8 cellular contexts compared by ENCODE assay signal in genomic region chr2:64522843-64523428, GRCh38. TPM values are rescaled to one million over a fixed set of nuclear protein-coding genes. Genes with fewer than 3 reads are reported as not detected.
A peak's percentile ranks its signal among the peaks of the same experiment; 100 is the strongest.
DNase-seq lines count a peak whose midpoint lies in the region; ATAC-seq and TF ChIP-seq lines count a peak whose summit lies in the region.

No MANE protein-coding gene starts in this region.

- 0 to 1% methylated on average over 16 of the region's 16 CpGs for WGBS in lung, 2 donors

- DNase-seq in AG08395 (ENCODE audit: low spot score): peak; percentile 52
- no peak for DNase-seq in H7
- DNase-seq in NCI-H524 (lab: John Stamatoyannopoulos, UW): peak; percentile 55 to 76
- peak; percentile 80 for DNase-seq in activated CD4-positive, alpha-beta T cell treated with anti-CD3 and anti-CD28 coated beads for 48 hours
- no peak for DNase-seq in coronary artery (ENCODE audit: low spot score)
- DNase-seq in lung (ENCODE audit: low spot score): peak; percentile 60
- peak; percentile 47 to 65 for DNase-seq in stimulated activated CD4-positive, alpha-beta T cell treated with anti-CD3 and anti-CD28 coated beads, Interleukin-4, amount 100 ng/mL, for 48 hours (ENCODE audit: low read depth in 2 of 2)

- ATAC-seq in lung (ENCODE audit: insufficient read depth, low FRiP score) (no peak), GM21576 (IDR thresholded peaks at IDR 0.05; ENCODE audit: unreplicated experiment) (no peak)

- no peaks in the 10 kb centered on the region for H3K9me3 ChIP-seq in lung (ENCODE audit: control insufficient read depth in 2 of 2, insufficient read depth in 1 of 2, low read length in 1 of 2)

- H3K4me1 ChIP-seq in lung (ENCODE audit: control insufficient read depth in 2 of 2, insufficient read depth in 2 of 2, low read length in 2 of 2): peaks cover 0 to 7% of the 10 kb centered on the region in 2 donors

- H3K27ac ChIP-seq in coronary artery (peak overlapping the region in 1 of 2 donors; percentile 10), lung (ENCODE audit: low read depth in 1 of 2, low read length in 1 of 2) (peak overlapping the region in 1 of 2 donors; percentile 47)

- TF ChIP-seq CTCF in coronary artery (IDR thresholded peaks at IDR 0.05): peak; percentile 53
- peak; percentile 63 for TF ChIP-seq CTCF in lung (IDR thresholded peaks at IDR 0.05; ENCODE audit: control extremely low read depth, extremely low read depth)

- H3K4me3 ChIP-seq in H7 (ENCODE audit: insufficient read depth, low read depth, low read length) (peak overlapping the region; percentile 77), coronary artery (peak overlapping the region; percentile 90), lung (peak overlapping the region; percentile 16)

- H3K27me3 ChIP-seq in H7 (ENCODE audit: control insufficient read depth, insufficient read depth, low read length) (no peaks in the 10 kb centered on the region), lung (ENCODE audit: control insufficient read depth, insufficient read depth) (no peaks in the 10 kb centered on the region)

- H3K36me3 ChIP-seq in H7 (replicated peaks; ENCODE audit: control insufficient read depth, insufficient read depth, low read length): no peaks in the 10 kb centered on the region
- no peaks in the 10 kb centered on the region for H3K36me3 ChIP-seq in lung (ENCODE audit: control insufficient read depth in 2 of 2, insufficient read depth in 2 of 2, low read length in 2 of 2)

RNA-seq across cellular contexts. Expression of gene AFTPH, which starts 1.2 kb away (rescaled TPM):
- total RNA-seq in H7 (2014; rRNA removed; shearing (Covaris generic)): 10.6 and 15.0 TPM in 2 replicates
- total RNA-seq in lung: 10 to 100 TPM; 28.0 to 78.1 TPM
- 10 to 100 TPM; 27.0 to 41.9 TPM for polyA plus RNA-seq in lung

Comparison
In these comparisons a context has a peak if more than half of its experiments do, and no peak if none do; other contexts are left out.
1. DNase-seq: peak in AG08395 (single experiment), NCI-H524 (2 of 2), activated CD4-positive, alpha-beta T cell treated with anti-CD3 and anti-CD28 coated beads for 48 hours (single experiment), lung (single experiment) and stimulated activated CD4-positive, alpha-beta T cell treated with anti-CD3 and anti-CD28 coated beads, Interleukin-4, amount 100 ng/mL, for 48 hours (2 of 2); none in H7 (single experiment) and coronary artery (single experiment).
2. H3K4me3 ChIP-seq: peak in every context shown above with its lines; median percentile 90 in coronary artery; 77 in H7; 16 in lung.